In the genomic region with DNA sequence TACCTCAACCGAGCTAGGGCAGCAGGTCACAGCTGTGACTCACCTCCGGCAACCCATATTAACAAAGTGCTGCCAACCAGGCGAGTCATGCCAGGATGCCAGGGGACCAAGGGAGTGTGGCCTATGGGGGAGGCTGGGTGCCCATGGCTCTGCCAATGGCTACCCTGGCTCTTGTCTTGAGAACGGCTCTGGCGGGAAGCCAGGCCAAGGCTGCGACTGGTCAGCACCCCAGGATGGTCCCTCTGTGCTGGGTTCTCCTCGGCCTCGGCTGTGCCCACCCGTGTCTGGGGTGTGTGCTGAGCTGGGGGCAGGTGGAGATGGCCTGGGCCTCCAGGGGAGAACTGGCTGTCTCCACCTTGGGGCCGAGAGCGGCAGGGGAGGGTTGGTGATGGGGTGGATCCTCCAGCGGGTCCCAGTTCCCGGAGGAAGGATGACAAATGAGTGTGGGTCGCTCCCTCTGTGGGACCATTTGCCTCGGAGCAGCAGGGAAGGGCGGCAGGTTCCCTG, we compare ENCODE assay signal across 8 cellular contexts.
DNase-seq lines count a peak whose midpoint lies in the region; ATAC-seq and TF ChIP-seq lines count a peak whose summit lies in the region.

No MANE protein-coding gene starts in this region.

- H3K9me2 ChIP-seq in MM.1S (replicated peaks; ENCODE audit: insufficient read depth, low read length), result no peaks in the 10 kb centered on the region

- peak overlapping the region; percentile 51 for H2AFZ ChIP-seq in MM.1S (ENCODE audit: low read length)

- no peak for DNase-seq in T-helper 2 cell treated with Interferon-gamma antibody and Interleukin-4, amounts not matched to agents 5 μg/mL and 100 μg/mL, for 36 hours (ENCODE audit: low spot score)
- no peak for DNase-seq in T-helper 2 cell
- no peak for DNase-seq in MM.1S
- DNase-seq in chondrocyte (ENCODE audit: low spot score), result peak; percentile 93
- no peak for DNase-seq in natural killer cell
- DNase-seq in NCI-H1694 (lab: John Stamatoyannopoulos, UW), result no peak
- DNase-seq in KBM-7, result no peak
- DNase-seq in DMS79 treated with DMSO at 0.1 percent for 48 hours (lab: John Stamatoyannopoulos, UW), result no peak

- H3K4me3 ChIP-seq in MM.1S (ENCODE audit: low read length), result peak overlapping the region; percentile 40; the same call in 1 of the 2 replicates

- H4K20me1 ChIP-seq in MM.1S (ENCODE audit: insufficient read depth, low read length), result no peaks in the 10 kb centered on the region

- peaks cover 21% of the 10 kb centered on the region for H3K4me1 ChIP-seq in MM.1S (ENCODE audit: low read length)

- H3F3A ChIP-seq in MM.1S (ENCODE audit: insufficient read depth, low read length), result no peaks in the 10 kb centered on the region

- peaks cover 28% of the 10 kb centered on the region for H3K27me3 ChIP-seq in MM.1S (replicated peaks; ENCODE audit: insufficient read depth, low read length)

- TF ChIP-seq CTCF in MM.1S (IDR thresholded peaks at IDR 0.05; ENCODE audit: low read length) (no peak), chondrocyte (IDR thresholded peaks at IDR 0.05) (no peak), natural killer cell (IDR thresholded peaks at IDR 0.05) (no peak)

- intact Hi-C loops in natural killer cell (cut with micrococcal nuclease), result loop anchor here (1.0 kb wide), 1 partner anchor 703 kb away; no protein-coding TSS in a partner anchor

- no peak overlapping the region for H3K27ac Mint-ChIP-seq in T-helper 2 cell treated with Interferon-gamma antibody and Interleukin-4, amounts not matched to agents 5 μg/mL and 100 μg/mL, for 36 hours
- H3K27ac Mint-ChIP-seq in chondrocyte (ENCODE audit: unreplicated experiment) (no peak overlapping the region), natural killer cell (peak overlapping the region in 1 of 2 donors; percentile 63)

- peaks cover 4% of the 10 kb centered on the region for H3K4me1 Mint-ChIP-seq in T-helper 2 cell treated with Interferon-gamma antibody and Interleukin-4, amounts not matched to agents 5 μg/mL and 100 μg/mL, for 36 hours (ENCODE audit: low read depth)
- peaks cover 46% of the 10 kb centered on the region for H3K4me1 Mint-ChIP-seq in chondrocyte (ENCODE audit: low read depth)
- H3K4me1 Mint-ChIP-seq in natural killer cell, result peaks cover 10 to 12% of the 10 kb centered on the region in 2 donors

- H3K27me3 Mint-ChIP-seq in T-helper 2 cell treated with Interferon-gamma antibody and Interleukin-4, amounts not matched to agents 5 μg/mL and 100 μg/mL, for 36 hours (ENCODE audit: low read depth), result peaks cover 39% of the 10 kb centered on the region
- H3K27me3 Mint-ChIP-seq in chondrocyte (ENCODE audit: low read depth), result no peaks in the 10 kb centered on the region
- H3K27me3 Mint-ChIP-seq in natural killer cell (ENCODE audit: low read depth in 2 of 2), result peaks cover 0 to 2% of the 10 kb centered on the region in 2 donors

- H3K27ac ChIP-seq in MM.1S (ENCODE audit: low read length), result no peak overlapping the region

- H3K4me2 ChIP-seq in MM.1S (ENCODE audit: low read depth, low read length), result peak overlapping the region; percentile 76

- no peaks in the 10 kb centered on the region for H3K36me3 Mint-ChIP-seq in T-helper 2 cell treated with Interferon-gamma antibody and Interleukin-4, amounts not matched to agents 5 μg/mL and 100 μg/mL, for 36 hours (ENCODE audit: low read depth)
- H3K36me3 Mint-ChIP-seq in chondrocyte (ENCODE audit: low read depth) (no peaks in the 10 kb centered on the region), natural killer cell (no peaks in the 10 kb centered on the region)

- H3K9ac ChIP-seq in MM.1S (ENCODE audit: low read length), result no peak overlapping the region; the same call in 1 of the 2 replicates

- H3K4me3 Mint-ChIP-seq in T-helper 2 cell treated with Interferon-gamma antibody and Interleukin-4, amounts not matched to agents 5 μg/mL and 100 μg/mL, for 36 hours, result peak overlapping the region; percentile 18
- H3K4me3 Mint-ChIP-seq in chondrocyte (ENCODE audit: unreplicated experiment) (peak overlapping the region; percentile 60), natural killer cell (peak overlapping the region; percentile 50)

- H3K36me3 ChIP-seq in MM.1S (replicated peaks; ENCODE audit: insufficient read depth, low read length), result no peaks in the 10 kb centered on the region

- in situ Hi-C loops in KBM-7 (cut with MboI; ENCODE audit: low pct_unique_long_range_greater_than_20kb, low sequenced_read_pairs), result loop anchor here (25.0 kb wide), 1 partner anchor 259 kb away; the partner anchor contains the start of gene TANC2

- H3K9me3 Mint-ChIP-seq in T-helper 2 cell treated with Interferon-gamma antibody and Interleukin-4, amounts not matched to agents 5 μg/mL and 100 μg/mL, for 36 hours, result no peaks in the 10 kb centered on the region
- H3K9me3 Mint-ChIP-seq in chondrocyte (ENCODE audit: low read depth), result peaks cover 4% of the 10 kb centered on the region
- no peaks in the 10 kb centered on the region for H3K9me3 Mint-ChIP-seq in natural killer cell

- no peaks in the 10 kb centered on the region for H3K79me2 ChIP-seq in MM.1S (ENCODE audit: low read length)

- peak in 1 of 3 donors; percentile 3 for ATAC-seq in natural killer cell

- no peaks in the 10 kb centered on the region for H3K9me3 ChIP-seq in MM.1S (replicated peaks; ENCODE audit: insufficient read depth, low read length)
